ENCODE assay signal across 3 cellular contexts in genomic region chrX:131885042-131885441, GRCh38.
DNase-seq lines count a peak whose midpoint lies in the region; ATAC-seq, FAIRE-seq and TF ChIP-seq lines count a peak whose summit lies in the region.
"Not testable (repeated sequence)": the region's sequence is repeated elsewhere in the genome, so short reads cannot be mapped to it uniquely, and the experiment has no call there.

No MANE protein-coding gene starts in this region.

- not testable (repeated sequence) for H3K79me2 ChIP-seq in astrocyte (ENCODE audit: insufficient read depth, low read length); K562 (ENCODE audit: control insufficient read depth, insufficient read depth, low read length)

- TF ChIP-seq CTCF in HEK293 (tag by site-specific recombination; IDR thresholded peaks at IDR 0.05); astrocyte (IDR thresholded peaks at IDR 0.05; ENCODE audit: insufficient read depth, low read depth, low read length); K562 (IDR thresholded peaks at IDR 0.05 in 2 of 3, conservative IDR thresholded peaks at IDR 0.05 in 1 of 3; ENCODE audit: insufficient read depth in 2 of 3, low read depth in 1 of 3, low read length in 3 of 3): not testable (repeated sequence)

- not testable (repeated sequence) for TF ChIP-seq RAD21 in K562 (CRISPR knock-in tag; conservative IDR thresholded peaks at IDR 0.05 in 1 of 2, IDR thresholded peaks at IDR 0.05 in 1 of 2)

- not testable (repeated sequence) for H3K9me3 ChIP-seq in HEK293 (ENCODE audit: control insufficient read depth, insufficient read depth, low read depth, low read length); astrocyte (ENCODE audit: insufficient read depth, low read depth, low read length); K562 (replicated peaks; ENCODE audit: control insufficient read depth, insufficient read depth, low read depth, low read length)

- FAIRE-seq in astrocyte (lab: Jason Lieb, UNC) = peak; percentile 26
- not testable (repeated sequence) for FAIRE-seq in K562 (lab: Jason Lieb, UNC)

- not testable (repeated sequence) for H3K27me3 Mint-ChIP-seq in astrocyte (ENCODE audit: low read depth, unreplicated experiment)

- in situ Hi-C loops in K562 (cut with MboI) = not testable (repeated sequence)

- not testable (repeated sequence) for H3K4me1 ChIP-seq in HEK293 (ENCODE audit: control insufficient read depth, insufficient read depth, low read length); astrocyte (ENCODE audit: insufficient read depth, low read length); K562 (replicated peaks in 1 of 2; ENCODE audit: control insufficient read depth in 2 of 2, insufficient read depth in 2 of 2, low read length in 2 of 2)

- not testable (repeated sequence) for H3K27ac ChIP-seq in HEK293 (ENCODE audit: extremely low read depth, low read depth, low read length); astrocyte (ENCODE audit: low read depth, low read length); K562 (ENCODE audit: extremely low read depth, low read depth, low read length)

- TF ChIP-seq POLR2A in K562 (conservative IDR thresholded peaks at IDR 0.05) = not testable (repeated sequence)

- H3K9me3 Mint-ChIP-seq in astrocyte (ENCODE audit: unreplicated experiment) = not testable (repeated sequence)

- not testable (repeated sequence) for H3K4me2 ChIP-seq in astrocyte (ENCODE audit: low read length); K562 (ENCODE audit: insufficient read depth, low read length)

- H3K27ac Mint-ChIP-seq in astrocyte (ENCODE audit: unreplicated experiment) = not testable (repeated sequence)

- not testable (repeated sequence) for ATAC-seq in K562

- H3K27me3 ChIP-seq in astrocyte (ENCODE audit: insufficient read depth, low read length); K562 (ENCODE audit: control insufficient read depth in 2 of 2, insufficient read depth in 2 of 2, low read length in 2 of 2): not testable (repeated sequence)

- not testable (repeated sequence) for H3K4me3 ChIP-seq in HEK293 (ENCODE audit: low read depth, low read length); astrocyte (ENCODE audit: insufficient read depth, low read depth, low read length); K562

- H3K9me1 ChIP-seq in K562 (ENCODE audit: control insufficient read depth, insufficient read depth, low read length) = not testable (repeated sequence)

- BruUV-seq in K562 (replicated peaks; lab: Mats Ljungman, UMichigan) = not testable (repeated sequence)

- not testable (repeated sequence) for H4K20me1 ChIP-seq in astrocyte (ENCODE audit: insufficient read depth, low read length); K562 (replicated peaks; ENCODE audit: control insufficient read depth, insufficient read depth, low read length)

- H3K4me1 Mint-ChIP-seq in astrocyte (ENCODE audit: low read depth, unreplicated experiment) = not testable (repeated sequence)

- not testable (repeated sequence) for H3K36me3 Mint-ChIP-seq in astrocyte (ENCODE audit: low read depth, unreplicated experiment)

- WGBS in K562 (ENCODE audit: insufficient coverage, low coverage, missing lambda C conversion rate) = 15% methylated on average over 1 of the region's 1 CpG

- intact Hi-C loops in K562 (cut with micrococcal nuclease) = not testable (repeated sequence)

- TF ChIP-seq EP300 in K562 (IDR thresholded peaks at IDR 0.05; ENCODE audit: low read length) = not testable (repeated sequence)

- not testable (repeated sequence) for H3K9ac ChIP-seq in astrocyte (ENCODE audit: low read length); K562 (ENCODE audit: insufficient read depth in 1 of 2, low read depth in 2 of 2, low read length in 2 of 2)

- DNase-seq in astrocyte (ENCODE audit: low read depth); K562 (ENCODE audit: extremely low read depth in 1 of 4, low spot score in 3 of 4): not testable (repeated sequence)

- POLR2A ChIA-PET in HEK293 (lab: Yijun Ruan, JAX); K562 (lab: Yijun Ruan, JAX): not testable (repeated sequence)

- H3K4me3 Mint-ChIP-seq in astrocyte (ENCODE audit: unreplicated experiment) = not testable (repeated sequence)

- CTCF ChIA-PET in HEK293 (lab: Yijun Ruan, JAX) = not testable (repeated sequence)
- CTCF ChIA-PET in K562 (lab: Yijun Ruan, JAX; ENCODE audit: low intra/inter-chr PET ratio) = interaction anchor here (0.6 kb wide), 2 partner anchors 199 to 228 kb away, joined by 3 read pairs; no protein-coding TSS in a partner anchor

- H3K36me3 ChIP-seq in HEK293 (ENCODE audit: control insufficient read depth in 2 of 2, insufficient read depth in 1 of 2, low read length in 2 of 2); astrocyte (ENCODE audit: insufficient read depth, low read length); K562 (ENCODE audit: control insufficient read depth, insufficient read depth, low read length): not testable (repeated sequence)

- H2AFZ ChIP-seq in astrocyte (ENCODE audit: low read depth, low read length); K562 (ENCODE audit: low read depth, low read length): not testable (repeated sequence)

TF ChIP-seq in HEK293, 187 proteins besides CTCF, POLR2A, EP300 and RAD21:
- TF ChIP-seq ZNF146 (tag by site-specific recombination; IDR thresholded peaks at IDR 0.05) = peak; percentile 91
- TF ChIP-seq ZNF280D (tag by site-specific recombination; IDR thresholded peaks at IDR 0.05) = peak; percentile 48; the same call in 1 of the 2 replicates

TF ChIP-seq in K562, 482 proteins besides CTCF, POLR2A, EP300 and RAD21:
- TF ChIP-seq RBM25 (IDR thresholded peaks at IDR 0.05; ENCODE audit: low read depth, low read length, severe bottlenecking) (peak; percentile 35), ZNF146 (CRISPR knock-in tag; IDR thresholded peaks at IDR 0.05; ENCODE audit: unreplicated experiment) (peak; percentile 84)
